17 cellular contexts compared by ENCODE assay signal in genomic region chr9:133777871-133778270, GRCh38. TPM values are rescaled to one million over a fixed set of nuclear protein-coding genes. Genes with fewer than 3 reads are reported as not detected.
A peak's percentile ranks its signal among the peaks of the same experiment; 100 is the strongest.
DNase-seq lines count a peak whose midpoint lies in the region; ATAC-seq, FAIRE-seq and TF ChIP-seq lines count a peak whose summit lies in the region.
"Had no signal": no experiment of that assay in that cellular context is flagged by ENCODE, and none has a peak within 500 bp of the region (broad histone marks: within the 10 kb centered on the region; RNA-seq: fewer than 3 reads in every experiment).

No MANE protein-coding gene starts in this region.

- intact Hi-C loops in Right ventricle myocardium inferior (cut with DNase I) (no loop called here), cardiac septum (cut with DNase I) (no loop called here), kidney (cut with DNase I) (no loop called here), spleen (cut with DNase I; ENCODE audit: low total_unique reads) (no loop called here), breast epithelium (cut with DNase I; ENCODE audit: low total_unique reads) (no loop called here)

- no peaks in the 10 kb centered on the region for H3K27me3 ChIP-seq in BLaER1
- H3K27me3 ChIP-seq in spleen (replicated peaks in 1 of 7): peaks cover 0 to 5% (median 0%) of the 10 kb centered on the region in 7 donors
- no peaks in the 10 kb centered on the region for H3K27me3 ChIP-seq in breast epithelium

- H4K20me1 ChIP-seq in BLaER1: no peaks in the 10 kb centered on the region

- H3K9me3 ChIP-seq in BLaER1 (peaks cover 15% of the 10 kb centered on the region), kidney (ENCODE audit: control insufficient read depth in 1 of 2, low read length in 2 of 2) (no peaks in the 10 kb centered on the region), spleen (peaks cover 0 to 15% (median 3%) of the 10 kb centered on the region in 8 donors), breast epithelium (peaks cover 0 to 12% of the 10 kb centered on the region in 2 donors)

- no peak for FAIRE-seq in kidney (lab: Jason Lieb, UNC)
- FAIRE-seq: GM12891, HTR-8/SVneo had no signal

- H3K27ac ChIP-seq in BLaER1 (no peak overlapping the region), kidney (ENCODE audit: low read depth in 2 of 2, low read length in 2 of 2) (no peak overlapping the region), spleen (no peak overlapping the region), breast epithelium (no peak overlapping the region)
- H3K27ac ChIP-seq: 22Rv1, C4-2B had no signal

- H3K9ac ChIP-seq in BLaER1 (peak overlapping the region; percentile 50; the same call in 1 of the 2 replicates), kidney (ENCODE audit: low read length in 2 of 2) (no peak overlapping the region)

- no peak for ATAC-seq in Right ventricle myocardium inferior
- ATAC-seq in GM19324 (IDR thresholded peaks at IDR 0.05; ENCODE audit: low FRiP score, unreplicated experiment): no peak

- peak overlapping the region; percentile 73 for H3K4me2 ChIP-seq in BLaER1

- H3K4me1 ChIP-seq in BLaER1: peaks cover 44% of the 10 kb centered on the region
- H3K4me1 ChIP-seq in kidney (ENCODE audit: control insufficient read depth in 1 of 2, insufficient read depth in 1 of 2, low read depth in 1 of 2, low read length in 2 of 2): no peaks in the 10 kb centered on the region
- peaks cover 0 to 13% (median 7%) of the 10 kb centered on the region in 6 donors for H3K4me1 ChIP-seq in spleen
- no peaks in the 10 kb centered on the region for H3K4me1 ChIP-seq in breast epithelium

- TF ChIP-seq POLR2A in spleen (IDR thresholded peaks at IDR 0.05) (no peak), breast epithelium (IDR thresholded peaks at IDR 0.05) (no peak)

- TF ChIP-seq CTCF in kidney (IDR thresholded peaks at IDR 0.05; ENCODE audit: borderline replicate concordance, extremely low read depth, insufficient read depth): no peak
- no peak for TF ChIP-seq CTCF in spleen (IDR thresholded peaks at IDR 0.05 in 8 of 11, conservative IDR thresholded peaks at IDR 0.05 in 3 of 11)
- no peak for TF ChIP-seq CTCF in breast epithelium (IDR thresholded peaks at IDR 0.05)

- DNase-seq in Right ventricle myocardium inferior (ENCODE audit: missing footprints) (peak; percentile 54), cardiac septum (ENCODE audit: low spot score) (no peak), kidney (peak; percentile 54), spleen (peak; percentile 52), breast epithelium (ENCODE audit: low spot score in 2 of 2) (no peak)
- no peak for DNase-seq in activated effector memory CD4-positive, alpha-beta T cell treated with Interleukin-2 at 50 U/mL for 16 hours
- DNase-seq: AML-193; CD4-positive, alpha-beta memory T cell; DMS79; GOT3; H9 had no signal

- H3K4me3 ChIP-seq in BLaER1: no peak overlapping the region
- H3K4me3 ChIP-seq in kidney (ENCODE audit: low read length in 2 of 2): no peak overlapping the region
- no peak overlapping the region for H3K4me3 ChIP-seq in spleen
- H3K4me3 ChIP-seq in breast epithelium: no peak overlapping the region

- WGBS in spleen, 5 donors: 94 to 100% (median 98%) methylated on average over 9 to 14 of the region's 14 CpGs

- H3K36me3 ChIP-seq in BLaER1 (peaks cover 75% of the 10 kb centered on the region), kidney (ENCODE audit: control insufficient read depth in 1 of 2, insufficient read depth in 2 of 2, low read length in 2 of 2) (peaks cover 16 to 20% of the 10 kb centered on the region in 2 donors), spleen (peaks cover 0 to 86% (median 47%) of the 10 kb centered on the region in 6 donors), breast epithelium (no peaks in the 10 kb centered on the region)

RNA-seq across cellular contexts. Expression of gene SARDH, which starts 39.7 kb away (rescaled TPM):
- 0.41 TPM for total RNA-seq in Right ventricle myocardium inferior
- total RNA-seq in cardiac septum: 1.3 TPM
- total RNA-seq in kidney: 4.6 TPM
- 12.0 TPM for polyA plus RNA-seq in kidney (ENCODE audit: insufficient read depth, low read depth, low replicate concordance)
- total RNA-seq in spleen: 1 to 10 TPM; 1.0 to 4.5 (median 3.1) TPM
- polyA plus RNA-seq in spleen: 1 to 10 TPM; 1.3 to 1.5 (median 1.5) TPM
- total RNA-seq in breast epithelium: 1 to 10 TPM in 2 of 3 donors, under 1 TPM in 1; 0.16 to 2.0 (median 1.0) TPM

Comparison
In these comparisons a context has a peak if more than half of its experiments do, and no peak if none do; other contexts are left out.
1. DNase-seq: peak in Right ventricle myocardium inferior (single experiment), kidney (single experiment) and spleen (single experiment); none in cardiac septum (single experiment), activated effector memory CD4-positive, alpha-beta T cell treated with Interleukin-2 at 50 U/mL for 16 hours (single experiment) and breast epithelium (0 of 2).